In the genomic region with DNA sequence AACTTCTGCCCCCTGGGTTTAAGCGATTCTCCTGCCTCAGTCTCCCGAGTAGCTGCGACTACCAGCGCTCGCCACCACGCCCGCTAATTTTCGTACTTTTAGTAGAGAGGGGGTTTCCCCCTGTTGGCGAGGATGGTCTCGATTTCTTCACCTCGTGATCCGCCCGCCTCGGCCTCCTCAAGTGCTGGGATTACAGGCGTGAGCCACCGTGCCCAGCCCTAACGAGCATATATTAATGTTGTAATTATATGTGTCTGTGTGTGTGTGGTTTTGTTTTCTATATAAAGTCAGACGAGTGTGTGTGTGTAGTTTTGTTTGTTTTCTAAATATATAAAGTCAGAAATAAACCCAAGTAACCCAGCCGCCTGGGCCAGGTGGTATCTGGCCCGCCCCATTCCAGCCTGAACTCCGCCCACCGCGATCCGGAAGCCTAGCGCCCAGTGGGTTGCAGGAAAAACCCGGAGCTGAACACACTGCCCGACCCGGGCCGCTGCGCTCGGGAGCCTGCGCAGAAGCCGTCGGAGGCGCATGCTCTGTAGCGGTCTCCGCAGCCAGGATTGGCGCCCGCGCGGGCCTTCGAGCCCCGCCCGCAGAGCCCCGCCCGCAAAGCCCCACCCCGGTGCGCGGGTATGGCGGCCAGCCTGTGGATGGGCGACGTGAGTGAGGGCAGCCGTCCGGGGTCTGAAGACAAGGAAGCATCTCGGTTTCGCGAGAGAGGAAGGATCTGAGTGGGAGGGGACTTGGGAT, we compare ENCODE assay signal across 1 cellular context.
A peak's percentile ranks its signal among the peaks of the same experiment; 100 is the strongest.
TF ChIP-seq lines count a peak whose summit lies in the region.

A gene (plus strand): TSS at position 604 of the 747 bp plus-strand sequence. CDS start 26 bp downstream, at position 630.

TF ChIP-seq in HepG2, 621 proteins besides CTCF, POLR2A, EP300 and RAD21 (continued from another document and continues in another):
- TF ChIP-seq, protein P1, sequence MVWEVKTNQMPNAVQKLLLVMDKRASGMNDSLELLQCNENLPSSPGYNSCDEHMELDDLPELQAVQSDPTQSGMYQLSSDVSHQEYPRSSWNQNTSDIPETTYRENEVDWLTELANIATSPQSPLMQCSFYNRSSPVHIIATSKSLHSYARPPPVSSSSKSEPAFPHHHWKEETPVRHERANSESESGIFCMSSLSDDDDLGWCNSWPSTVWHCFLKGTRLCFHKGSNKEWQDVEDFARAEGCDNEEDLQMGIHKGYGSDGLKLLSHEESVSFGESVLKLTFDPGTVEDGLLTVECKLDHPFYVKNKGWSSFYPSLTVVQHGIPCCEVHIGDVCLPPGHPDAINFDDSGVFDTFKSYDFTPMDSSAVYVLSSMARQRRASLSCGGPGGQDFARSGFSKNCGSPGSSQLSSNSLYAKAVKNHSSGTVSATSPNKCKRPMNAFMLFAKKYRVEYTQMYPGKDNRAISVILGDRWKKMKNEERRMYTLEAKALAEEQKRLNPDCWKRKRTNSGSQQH (CRISPR knock-in tag; IDR thresholded peaks at IDR 0.05; ENCODE audit: low read depth), result no peak
- no peak for TF ChIP-seq CBX2 (IDR thresholded peaks at IDR 0.05; ENCODE audit: low read depth, low read length)
- no peak for TF ChIP-seq CBX2 (CRISPR knock-in tag; IDR thresholded peaks at IDR 0.05; ENCODE audit: low read depth)
- TF ChIP-seq ZNF737 (CRISPR knock-in tag; IDR thresholded peaks at IDR 0.05; ENCODE audit: borderline replicate concordance), result no peak
- peak; percentile 91 for TF ChIP-seq TBX2 (CRISPR knock-in tag; IDR thresholded peaks at IDR 0.05; ENCODE audit: borderline replicate concordance)
- TF ChIP-seq TBP (CRISPR knock-in tag; IDR thresholded peaks at IDR 0.05), result no peak
- TF ChIP-seq, protein P2, sequence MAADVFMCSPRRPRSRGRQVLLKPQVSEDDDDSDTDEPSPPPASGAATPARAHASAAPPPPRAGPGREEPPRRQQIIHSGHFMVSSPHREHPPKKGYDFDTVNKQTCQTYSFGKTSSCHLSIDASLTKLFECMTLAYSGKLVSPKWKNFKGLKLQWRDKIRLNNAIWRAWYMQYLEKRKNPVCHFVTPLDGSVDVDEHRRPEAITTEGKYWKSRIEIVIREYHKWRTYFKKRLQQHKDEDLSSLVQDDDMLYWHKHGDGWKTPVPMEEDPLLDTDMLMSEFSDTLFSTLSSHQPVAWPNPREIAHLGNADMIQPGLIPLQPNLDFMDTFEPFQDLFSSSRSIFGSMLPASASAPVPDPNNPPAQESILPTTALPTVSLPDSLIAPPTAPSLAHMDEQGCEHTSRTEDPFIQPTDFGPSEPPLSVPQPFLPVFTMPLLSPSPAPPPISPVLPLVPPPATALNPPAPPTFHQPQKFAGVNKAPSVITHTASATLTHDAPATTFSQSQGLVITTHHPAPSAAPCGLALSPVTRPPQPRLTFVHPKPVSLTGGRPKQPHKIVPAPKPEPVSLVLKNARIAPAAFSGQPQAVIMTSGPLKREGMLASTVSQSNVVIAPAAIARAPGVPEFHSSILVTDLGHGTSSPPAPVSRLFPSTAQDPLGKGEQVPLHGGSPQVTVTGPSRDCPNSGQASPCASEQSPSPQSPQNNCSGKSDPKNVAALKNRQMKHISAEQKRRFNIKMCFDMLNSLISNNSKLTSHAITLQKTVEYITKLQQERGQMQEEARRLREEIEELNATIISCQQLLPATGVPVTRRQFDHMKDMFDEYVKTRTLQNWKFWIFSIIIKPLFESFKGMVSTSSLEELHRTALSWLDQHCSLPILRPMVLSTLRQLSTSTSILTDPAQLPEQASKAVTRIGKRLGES (CRISPR knock-in tag; IDR thresholded peaks at IDR 0.05; ENCODE audit: borderline replicate concordance), result no peak
- TF ChIP-seq, protein P3, sequence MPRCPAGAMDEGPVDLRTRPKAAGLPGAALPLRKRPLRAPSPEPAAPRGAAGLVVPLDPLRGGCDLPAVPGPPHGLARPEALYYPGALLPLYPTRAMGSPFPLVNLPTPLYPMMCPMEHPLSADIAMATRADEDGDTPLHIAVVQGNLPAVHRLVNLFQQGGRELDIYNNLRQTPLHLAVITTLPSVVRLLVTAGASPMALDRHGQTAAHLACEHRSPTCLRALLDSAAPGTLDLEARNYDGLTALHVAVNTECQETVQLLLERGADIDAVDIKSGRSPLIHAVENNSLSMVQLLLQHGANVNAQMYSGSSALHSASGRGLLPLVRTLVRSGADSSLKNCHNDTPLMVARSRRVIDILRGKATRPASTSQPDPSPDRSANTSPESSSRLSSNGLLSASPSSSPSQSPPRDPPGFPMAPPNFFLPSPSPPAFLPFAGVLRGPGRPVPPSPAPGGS (CRISPR knock-in tag; IDR thresholded peaks at IDR 0.05), result 0 out of 2 replicates have a peak, but pooled peaks have one; percentile 65
- TF ChIP-seq NR3C1 (CRISPR knock-in tag; IDR thresholded peaks at IDR 0.05), result no peak
- peak; percentile 85 for TF ChIP-seq SP5 (CRISPR knock-in tag; IDR thresholded peaks at IDR 0.05; ENCODE audit: borderline replicate concordance, low read depth)
- TF ChIP-seq ZNF773 (CRISPR knock-in tag; IDR thresholded peaks at IDR 0.05; ENCODE audit: borderline replicate concordance), result no peak
- peak; percentile 80; the same call in 1 of the 2 replicates for TF ChIP-seq PHF8 (CRISPR knock-in tag; IDR thresholded peaks at IDR 0.05)
- TF ChIP-seq ATF7-NPFF (CRISPR knock-in tag; IDR thresholded peaks at IDR 0.05; ENCODE audit: low read depth), result no peak
- no peak for TF ChIP-seq NFYC (CRISPR knock-in tag; IDR thresholded peaks at IDR 0.05)
- TF ChIP-seq MLLT10 (CRISPR knock-in tag; IDR thresholded peaks at IDR 0.05), result no peak
- peak; percentile 70 for TF ChIP-seq ZNF605 (CRISPR knock-in tag; IDR thresholded peaks at IDR 0.05)
- TF ChIP-seq, protein P4, sequence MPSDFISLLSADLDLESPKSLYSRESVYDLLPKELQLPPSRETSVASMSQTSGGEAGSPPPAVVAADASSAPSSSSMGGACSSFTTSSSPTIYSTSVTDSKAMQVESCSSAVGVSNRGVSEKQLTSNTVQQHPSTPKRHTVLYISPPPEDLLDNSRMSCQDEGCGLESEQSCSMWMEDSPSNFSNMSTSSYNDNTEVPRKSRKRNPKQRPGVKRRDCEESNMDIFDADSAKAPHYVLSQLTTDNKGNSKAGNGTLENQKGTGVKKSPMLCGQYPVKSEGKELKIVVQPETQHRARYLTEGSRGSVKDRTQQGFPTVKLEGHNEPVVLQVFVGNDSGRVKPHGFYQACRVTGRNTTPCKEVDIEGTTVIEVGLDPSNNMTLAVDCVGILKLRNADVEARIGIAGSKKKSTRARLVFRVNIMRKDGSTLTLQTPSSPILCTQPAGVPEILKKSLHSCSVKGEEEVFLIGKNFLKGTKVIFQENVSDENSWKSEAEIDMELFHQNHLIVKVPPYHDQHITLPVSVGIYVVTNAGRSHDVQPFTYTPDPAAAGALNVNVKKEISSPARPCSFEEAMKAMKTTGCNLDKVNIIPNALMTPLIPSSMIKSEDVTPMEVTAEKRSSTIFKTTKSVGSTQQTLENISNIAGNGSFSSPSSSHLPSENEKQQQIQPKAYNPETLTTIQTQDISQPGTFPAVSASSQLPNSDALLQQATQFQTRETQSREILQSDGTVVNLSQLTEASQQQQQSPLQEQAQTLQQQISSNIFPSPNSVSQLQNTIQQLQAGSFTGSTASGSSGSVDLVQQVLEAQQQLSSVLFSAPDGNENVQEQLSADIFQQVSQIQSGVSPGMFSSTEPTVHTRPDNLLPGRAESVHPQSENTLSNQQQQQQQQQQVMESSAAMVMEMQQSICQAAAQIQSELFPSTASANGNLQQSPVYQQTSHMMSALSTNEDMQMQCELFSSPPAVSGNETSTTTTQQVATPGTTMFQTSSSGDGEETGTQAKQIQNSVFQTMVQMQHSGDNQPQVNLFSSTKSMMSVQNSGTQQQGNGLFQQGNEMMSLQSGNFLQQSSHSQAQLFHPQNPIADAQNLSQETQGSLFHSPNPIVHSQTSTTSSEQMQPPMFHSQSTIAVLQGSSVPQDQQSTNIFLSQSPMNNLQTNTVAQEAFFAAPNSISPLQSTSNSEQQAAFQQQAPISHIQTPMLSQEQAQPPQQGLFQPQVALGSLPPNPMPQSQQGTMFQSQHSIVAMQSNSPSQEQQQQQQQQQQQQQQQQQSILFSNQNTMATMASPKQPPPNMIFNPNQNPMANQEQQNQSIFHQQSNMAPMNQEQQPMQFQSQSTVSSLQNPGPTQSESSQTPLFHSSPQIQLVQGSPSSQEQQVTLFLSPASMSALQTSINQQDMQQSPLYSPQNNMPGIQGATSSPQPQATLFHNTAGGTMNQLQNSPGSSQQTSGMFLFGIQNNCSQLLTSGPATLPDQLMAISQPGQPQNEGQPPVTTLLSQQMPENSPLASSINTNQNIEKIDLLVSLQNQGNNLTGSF (CRISPR knock-in tag; IDR thresholded peaks at IDR 0.05), result no peak; the same call in none of the 2 replicates
- TF ChIP-seq NFRKB (IDR thresholded peaks at IDR 0.05), result no peak
- TF ChIP-seq MATR3 (CRISPR knock-in tag; IDR thresholded peaks at IDR 0.05), result no peak
- no peak for TF ChIP-seq ATRX (CRISPR knock-in tag; IDR thresholded peaks at IDR 0.05; ENCODE audit: borderline replicate concordance)
- TF ChIP-seq POLR2AphosphoS2 (IDR thresholded peaks at IDR 0.05; ENCODE audit: low read depth, low read length), result no peak
- no peak for TF ChIP-seq JARID2 (CRISPR knock-in tag; IDR thresholded peaks at IDR 0.05; ENCODE audit: insufficient replicate concordance)
- TF ChIP-seq, protein P5, sequence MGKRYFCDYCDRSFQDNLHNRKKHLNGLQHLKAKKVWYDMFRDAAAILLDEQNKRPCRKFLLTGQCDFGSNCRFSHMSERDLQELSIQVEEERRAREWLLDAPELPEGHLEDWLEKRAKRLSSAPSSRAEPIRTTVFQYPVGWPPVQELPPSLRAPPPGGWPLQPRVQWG (CRISPR knock-in tag; IDR thresholded peaks at IDR 0.05; ENCODE audit: borderline replicate concordance, low read depth), result no peak
- TF ChIP-seq ZNF3 (CRISPR knock-in tag; IDR thresholded peaks at IDR 0.05), result no peak
- 0 out of 2 replicates have a peak, but pooled peaks have one; percentile 28 for TF ChIP-seq ZNF546 (CRISPR knock-in tag; conservative IDR thresholded peaks at IDR 0.05)
- no peak for TF ChIP-seq NBN (conservative IDR thresholded peaks at IDR 0.05)
- peak; percentile 78; the same call in 1 of the 2 replicates for TF ChIP-seq ZNF790 (CRISPR knock-in tag; IDR thresholded peaks at IDR 0.05; ENCODE audit: borderline replicate concordance)
- TF ChIP-seq ETV5 (CRISPR knock-in tag; IDR thresholded peaks at IDR 0.05; ENCODE audit: borderline replicate concordance), result peak; percentile 86
- TF ChIP-seq ZNF34 (CRISPR knock-in tag; IDR thresholded peaks at IDR 0.05; ENCODE audit: borderline replicate concordance), result no peak
- TF ChIP-seq, protein P6, sequence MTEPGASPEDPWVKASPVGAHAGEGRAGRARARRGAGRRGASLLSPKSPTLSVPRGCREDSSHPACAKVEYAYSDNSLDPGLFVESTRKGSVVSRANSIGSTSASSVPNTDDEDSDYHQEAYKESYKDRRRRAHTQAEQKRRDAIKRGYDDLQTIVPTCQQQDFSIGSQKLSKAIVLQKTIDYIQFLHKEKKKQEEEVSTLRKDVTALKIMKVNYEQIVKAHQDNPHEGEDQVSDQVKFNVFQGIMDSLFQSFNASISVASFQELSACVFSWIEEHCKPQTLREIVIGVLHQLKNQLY (CRISPR knock-in tag; IDR thresholded peaks at IDR 0.05), result no peak
- peak; percentile 85; the same call in 1 of the 2 replicates for TF ChIP-seq KLF12 (CRISPR knock-in tag; IDR thresholded peaks at IDR 0.05; ENCODE audit: borderline replicate concordance)
- TF ChIP-seq, protein P7, sequence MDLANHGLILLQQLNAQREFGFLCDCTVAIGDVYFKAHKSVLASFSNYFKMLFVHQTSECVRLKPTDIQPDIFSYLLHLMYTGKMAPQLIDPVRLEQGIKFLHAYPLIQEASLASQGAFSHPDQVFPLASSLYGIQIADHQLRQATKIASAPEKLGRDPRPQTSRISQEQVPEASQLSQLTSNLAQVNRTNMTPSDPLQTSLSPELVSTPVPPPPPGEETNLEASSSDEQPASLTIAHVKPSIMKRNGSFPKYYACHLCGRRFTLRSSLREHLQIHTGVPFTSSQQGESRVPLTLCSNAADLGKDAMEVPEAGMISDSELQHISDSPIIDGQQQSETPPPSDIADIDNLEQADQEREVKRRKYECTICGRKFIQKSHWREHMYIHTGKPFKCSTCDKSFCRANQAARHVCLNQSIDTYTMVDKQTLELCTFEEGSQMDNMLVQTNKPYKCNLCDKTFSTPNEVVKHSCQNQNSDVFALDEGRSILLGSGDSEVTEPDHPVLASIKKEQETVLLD (CRISPR knock-in tag; IDR thresholded peaks at IDR 0.05; ENCODE audit: low read depth), result no peak
- TF ChIP-seq ZNF124 (CRISPR knock-in tag; IDR thresholded peaks at IDR 0.05), result no peak
- TF ChIP-seq, protein P8, sequence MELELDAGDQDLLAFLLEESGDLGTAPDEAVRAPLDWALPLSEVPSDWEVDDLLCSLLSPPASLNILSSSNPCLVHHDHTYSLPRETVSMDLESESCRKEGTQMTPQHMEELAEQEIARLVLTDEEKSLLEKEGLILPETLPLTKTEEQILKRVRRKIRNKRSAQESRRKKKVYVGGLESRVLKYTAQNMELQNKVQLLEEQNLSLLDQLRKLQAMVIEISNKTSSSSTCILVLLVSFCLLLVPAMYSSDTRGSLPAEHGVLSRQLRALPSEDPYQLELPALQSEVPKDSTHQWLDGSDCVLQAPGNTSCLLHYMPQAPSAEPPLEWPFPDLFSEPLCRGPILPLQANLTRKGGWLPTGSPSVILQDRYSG (CRISPR knock-in tag; IDR thresholded peaks at IDR 0.05), result no peak
- peak; percentile 30; the same call in 1 of the 2 replicates for TF ChIP-seq CBFB (CRISPR knock-in tag; IDR thresholded peaks at IDR 0.05)
- TF ChIP-seq, protein P9, sequence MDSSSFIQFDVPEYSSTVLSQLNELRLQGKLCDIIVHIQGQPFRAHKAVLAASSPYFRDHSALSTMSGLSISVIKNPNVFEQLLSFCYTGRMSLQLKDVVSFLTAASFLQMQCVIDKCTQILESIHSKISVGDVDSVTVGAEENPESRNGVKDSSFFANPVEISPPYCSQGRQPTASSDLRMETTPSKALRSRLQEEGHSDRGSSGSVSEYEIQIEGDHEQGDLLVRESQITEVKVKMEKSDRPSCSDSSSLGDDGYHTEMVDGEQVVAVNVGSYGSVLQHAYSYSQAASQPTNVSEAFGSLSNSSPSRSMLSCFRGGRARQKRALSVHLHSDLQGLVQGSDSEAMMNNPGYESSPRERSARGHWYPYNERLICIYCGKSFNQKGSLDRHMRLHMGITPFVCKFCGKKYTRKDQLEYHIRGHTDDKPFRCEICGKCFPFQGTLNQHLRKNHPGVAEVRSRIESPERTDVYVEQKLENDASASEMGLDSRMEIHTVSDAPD (CRISPR knock-in tag; IDR thresholded peaks at IDR 0.05), result peak; percentile 64; the same call in 1 of the 2 replicates
- no peak for TF ChIP-seq ZNF552 (CRISPR knock-in tag; IDR thresholded peaks at IDR 0.05; ENCODE audit: borderline replicate concordance)
- TF ChIP-seq ZFP36L1 (CRISPR knock-in tag; IDR thresholded peaks at IDR 0.05), result no peak; the same call in 1 of the 2 replicates
- TF ChIP-seq ZNF282 (IDR thresholded peaks at IDR 0.05; ENCODE audit: partially characterized antibody), result no peak
- peak; percentile 81; the same call in 1 of the 2 replicates for TF ChIP-seq ZNF33B (CRISPR knock-in tag; IDR thresholded peaks at IDR 0.05)
- no peak for TF ChIP-seq NFE2L1 (CRISPR knock-in tag; IDR thresholded peaks at IDR 0.05; ENCODE audit: borderline replicate concordance)
- TF ChIP-seq DR1 (CRISPR knock-in tag; IDR thresholded peaks at IDR 0.05), result peak; percentile 77; the same call in 1 of the 2 replicates
- TF ChIP-seq HOXD1 (CRISPR knock-in tag; IDR thresholded peaks at IDR 0.05), result no peak
- TF ChIP-seq ZSCAN31 (CRISPR knock-in tag; IDR thresholded peaks at IDR 0.05; ENCODE audit: low read depth), result peak; percentile 87; the same call in 1 of the 2 replicates
- no peak for TF ChIP-seq ZNF850 (CRISPR knock-in tag; conservative IDR thresholded peaks at IDR 0.05)
- no peak for TF ChIP-seq IRX3 (CRISPR knock-in tag; IDR thresholded peaks at IDR 0.05; ENCODE audit: borderline replicate concordance, low read depth)
- no peak for TF ChIP-seq ZNF30 (CRISPR knock-in tag; IDR thresholded peaks at IDR 0.05)
